Comparison of ENCODE assay signal across 15 cellular contexts in the genomic region with DNA sequence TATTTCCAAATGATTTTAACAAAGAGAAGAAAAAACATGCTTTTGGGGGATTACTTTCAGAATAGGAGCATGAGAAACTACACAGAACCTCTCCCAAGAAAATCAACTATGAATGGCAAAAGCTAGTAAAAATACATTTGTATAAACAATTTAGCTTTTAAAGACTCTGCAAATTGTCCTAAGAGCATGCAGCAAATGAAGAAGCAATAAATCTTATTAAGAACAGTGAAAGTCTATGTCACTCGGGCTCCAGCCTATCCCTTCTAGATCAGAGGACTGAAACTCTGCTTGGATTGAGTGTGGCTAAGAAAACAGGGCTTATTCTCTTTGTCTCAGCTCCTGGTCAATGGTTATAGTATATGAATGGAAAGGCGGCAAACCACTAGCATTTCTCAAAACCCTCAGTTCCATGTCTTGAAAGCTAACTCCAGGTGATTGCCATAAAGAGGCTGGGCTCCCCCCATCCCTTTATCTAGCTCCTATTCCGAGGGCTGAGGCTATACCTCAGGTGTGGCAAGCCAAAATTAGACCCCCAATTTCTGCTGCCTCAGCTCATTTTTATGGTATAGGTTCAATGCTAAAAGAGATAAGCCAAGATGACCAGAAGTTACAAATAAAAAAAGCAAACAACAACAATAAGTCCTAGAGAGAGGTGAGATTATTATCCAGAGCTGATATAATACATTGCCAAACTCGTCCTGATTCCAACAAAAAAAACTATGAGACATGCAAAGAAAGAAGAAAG.
A peak's percentile ranks its signal among the peaks of the same experiment; 100 is the strongest.
DNase-seq lines count a peak whose midpoint lies in the region; ATAC-seq, FAIRE-seq and TF ChIP-seq lines count a peak whose summit lies in the region.
"Had no signal": no experiment of that assay in that cellular context is flagged by ENCODE, and none has a peak within 500 bp of the region (broad histone marks: within the 10 kb centered on the region; RNA-seq: fewer than 3 reads in every experiment).

No MANE protein-coding gene starts in this region.

- no peak for ATAC-seq in A549
- no peak for ATAC-seq in left ventricle myocardium superior
- no peak for ATAC-seq in GM21367 (IDR thresholded peaks at IDR 0.05; ENCODE audit: unreplicated experiment)
- ATAC-seq: GM12878, HCT116 had no signal

- H3K9ac ChIP-seq in mesenchymal stem cell (ENCODE audit: low read length): no peak overlapping the region
- no peak overlapping the region for H3K9ac ChIP-seq in trophoblast cell (ENCODE audit: low read length)

- no peaks in the 10 kb centered on the region for H3K36me3 ChIP-seq in HAP-1 (replicated peaks)
- H3K36me3 ChIP-seq in mesenchymal stem cell (ENCODE audit: control insufficient read depth in 1 of 2, insufficient read depth in 2 of 2, low read depth in 1 of 2, low read length in 2 of 2): no peaks in the 10 kb centered on the region
- no peaks in the 10 kb centered on the region for H3K36me3 ChIP-seq in trophoblast cell (ENCODE audit: control insufficient read depth in 1 of 2, insufficient read depth in 2 of 2, low read length in 2 of 2)
- H3K36me3 ChIP-seq: BE2C had no signal

- no peak overlapping the region for H4K12ac ChIP-seq in trophoblast cell (ENCODE audit: low read depth, low read length)

- no peak for TF ChIP-seq EP300 in A549 (IDR thresholded peaks at IDR 0.05)

- H4K8ac ChIP-seq in mesenchymal stem cell (ENCODE audit: low read length) (no peak overlapping the region), trophoblast cell (ENCODE audit: low read depth, low read length) (no peak overlapping the region)

- H3K23ac ChIP-seq in mesenchymal stem cell (ENCODE audit: low read length in 2 of 2) (no peak overlapping the region), trophoblast cell (ENCODE audit: low read length) (no peak overlapping the region)

- H3K9me3 ChIP-seq in A549 (no peaks in the 10 kb centered on the region), HAP-1 (no peaks in the 10 kb centered on the region), mesenchymal stem cell (ENCODE audit: control insufficient read depth, low read length) (no peaks in the 10 kb centered on the region), trophoblast cell (ENCODE audit: insufficient read depth, low read depth, low read length) (no peaks in the 10 kb centered on the region)
- H3K9me3 ChIP-seq: BE2C had no signal

- no peaks in the 10 kb centered on the region for H3K4me1 ChIP-seq in A549
- H3K4me1 ChIP-seq in HAP-1: peaks cover 8% of the 10 kb centered on the region
- H3K4me1 ChIP-seq in mesenchymal stem cell (ENCODE audit: control insufficient read depth, insufficient read depth, low read depth, low read length): no peaks in the 10 kb centered on the region
- no peaks in the 10 kb centered on the region for H3K4me1 ChIP-seq in trophoblast cell (ENCODE audit: control insufficient read depth in 1 of 2, insufficient read depth in 2 of 2, low read length in 2 of 2)

- H2BK12ac ChIP-seq in mesenchymal stem cell (ENCODE audit: low read length in 2 of 2): no peak overlapping the region
- H2BK12ac ChIP-seq in trophoblast cell (ENCODE audit: low read length): no peak overlapping the region

- POLR2A ChIA-PET in A549 (lab: Yijun Ruan, JAX): no interaction called here

- no peak overlapping the region for H3K14ac ChIP-seq in mesenchymal stem cell (ENCODE audit: low read length in 2 of 2)
- no peak overlapping the region for H3K14ac ChIP-seq in trophoblast cell (ENCODE audit: low read length)

- H2BK120ac ChIP-seq in mesenchymal stem cell (ENCODE audit: low read depth, low read length): no peak overlapping the region
- no peak overlapping the region for H2BK120ac ChIP-seq in trophoblast cell (ENCODE audit: insufficient read depth, low read length, poor library complexity)

- H3K4me2 ChIP-seq in A549: no peak overlapping the region
- no peak overlapping the region for H3K4me2 ChIP-seq in mesenchymal stem cell (ENCODE audit: low read length, poor library complexity, severe bottlenecking)
- H3K4me2 ChIP-seq in trophoblast cell (ENCODE audit: low read length): no peak overlapping the region

- no peak overlapping the region for H2BK5ac ChIP-seq in mesenchymal stem cell (ENCODE audit: low read depth, low read length, poor library complexity, severe bottlenecking)
- H2BK5ac ChIP-seq in trophoblast cell (ENCODE audit: low read depth, low read length, poor library complexity): no peak overlapping the region

- in situ Hi-C loops in HAP-1 (cut with MboI; ENCODE audit: low sequenced_read_pairs) (no loop called here), SK-MEL-5 (cut with HindIII; ENCODE audit: low pct_unique_long_range_greater_than_20kb, low sequenced_read_pairs) (no loop called here)

- H3K4ac ChIP-seq in mesenchymal stem cell (ENCODE audit: low read depth in 1 of 2, low read length in 2 of 2) (no peak overlapping the region), trophoblast cell (ENCODE audit: low read depth, low read length) (no peak overlapping the region)

- TF ChIP-seq POLR2A in A549 (IDR thresholded peaks at IDR 0.05; ENCODE audit: low read length): no peak

- H2AK5ac ChIP-seq in mesenchymal stem cell (ENCODE audit: low read length, severe bottlenecking) (no peak overlapping the region), trophoblast cell (ENCODE audit: low read length) (no peak overlapping the region)

- no peak overlapping the region for H3K4me3 ChIP-seq in A549
- no peak overlapping the region for H3K4me3 ChIP-seq in HAP-1
- no peak overlapping the region for H3K4me3 ChIP-seq in mesenchymal stem cell (ENCODE audit: insufficient read depth in 1 of 2, low read depth in 1 of 2, low read length in 2 of 2)
- H3K4me3 ChIP-seq in trophoblast cell (ENCODE audit: low read depth, low read length): no peak overlapping the region
- H3K4me3 ChIP-seq: GM12878 had no signal

- FAIRE-seq in A549 (lab: Jason Lieb, UNC): no peak
- FAIRE-seq: A204.1, GM12878, GM18507 had no signal

- H3K27ac ChIP-seq in A549 (no peak overlapping the region), mesenchymal stem cell (ENCODE audit: low read length, poor library complexity, severe bottlenecking) (no peak overlapping the region), trophoblast cell (ENCODE audit: low read depth, low read length) (no peak overlapping the region)
- H3K27ac ChIP-seq: C4-2B had no signal

- DNase-seq in A549 (ENCODE audit: low read depth in 1 of 2, low spot score in 1 of 2) (no peak), HAP-1 (ENCODE audit: low spot score in 2 of 2) (peak; percentile 47 to 82), SK-MEL-5 (ENCODE audit: low read depth, low spot score) (peak; percentile 42), mesenchymal stem cell (peak; percentile 12), left ventricle myocardium superior (no peak), trophoblast cell (no peak)
- DNase-seq: BE2C; CD4-positive, alpha-beta memory T cell; DMS79 had no signal

- no peaks in the 10 kb centered on the region for H3K79me2 ChIP-seq in trophoblast cell (ENCODE audit: control insufficient read depth, insufficient read depth, low read length, poor library complexity)

- H4K91ac ChIP-seq in mesenchymal stem cell (ENCODE audit: low read length) (no peak overlapping the region), trophoblast cell (ENCODE audit: low read depth, low read length) (no peak overlapping the region)

- H3K79me1 ChIP-seq in mesenchymal stem cell (replicated peaks; ENCODE audit: low read length, poor library complexity, severe bottlenecking) (no peaks in the 10 kb centered on the region), trophoblast cell (ENCODE audit: low read length) (no peaks in the 10 kb centered on the region)

- intact Hi-C loops in left ventricle myocardium superior (cut with micrococcal nuclease): no loop called here

- no peak for TF ChIP-seq CTCF in A549 (IDR thresholded peaks at IDR 0.05)

- CTCF ChIA-PET in A549 (lab: Yijun Ruan, JAX): interaction anchor here (1.0 kb wide), 1 partner anchor 16 kb away, joined by 3 read pairs; no protein-coding TSS in a partner anchor

- H3K18ac ChIP-seq in mesenchymal stem cell (ENCODE audit: low read depth in 1 of 2, low read length in 2 of 2): no peak overlapping the region
- H3K18ac ChIP-seq in trophoblast cell (ENCODE audit: low read length): no peak overlapping the region

- H3K27me3 ChIP-seq in HAP-1 (ENCODE audit: low read depth): no peaks in the 10 kb centered on the region
- no peaks in the 10 kb centered on the region for H3K27me3 ChIP-seq in mesenchymal stem cell (ENCODE audit: control insufficient read depth in 1 of 2, insufficient read depth in 1 of 2, low read length in 2 of 2)
- H3K27me3 ChIP-seq in trophoblast cell (ENCODE audit: insufficient read depth, low read length): no peaks in the 10 kb centered on the region
- H3K27me3 ChIP-seq: BE2C had no signal

- no peak overlapping the region for H2BK15ac ChIP-seq in mesenchymal stem cell (ENCODE audit: low read depth, poor library complexity, severe bottlenecking)

- TF ChIP-seq RAD21 in A549 (conservative IDR thresholded peaks at IDR 0.05 in 1 of 2, IDR thresholded peaks at IDR 0.05 in 1 of 2): no peak

- WGBS in A549 (ENCODE audit: missing lambda C conversion rate): 31% methylated on average over 4 of the region's 4 CpGs
- 52% methylated on average over 3 of the region's 4 CpGs for WGBS in mesenchymal stem cell
- no CpG with 5 or more reads among the region's 4 CpGs for WGBS in trophoblast cell (ENCODE audit: extremely low coverage, insufficient coverage, insufficient read length)

- H2AFZ ChIP-seq in mesenchymal stem cell (ENCODE audit: low read depth, low read length) (no peak overlapping the region), trophoblast cell (ENCODE audit: insufficient read depth, low read length, poor library complexity) (no peak overlapping the region)

TF ChIP-seq in A549, 52 proteins besides CTCF, POLR2A, EP300 and RAD21:
- TF ChIP-seq ZFP36 (IDR thresholded peaks at IDR 0.05; ENCODE audit: borderline replicate concordance, partially characterized antibody) (no peak), MAFK (IDR thresholded peaks at IDR 0.05; ENCODE audit: partially characterized antibody) (peak; percentile 64)

Comparison
In these comparisons a context has a peak if more than half of its experiments do, and no peak if none do; other contexts are left out.
1. DNase-seq: peak in HAP-1 (2 of 2), SK-MEL-5 (single experiment) and mesenchymal stem cell (single experiment); none in A549 (0 of 2), left ventricle myocardium superior (single experiment) and trophoblast cell (0 of 2).